8 cellular contexts compared by ENCODE assay signal in the genomic region with DNA sequence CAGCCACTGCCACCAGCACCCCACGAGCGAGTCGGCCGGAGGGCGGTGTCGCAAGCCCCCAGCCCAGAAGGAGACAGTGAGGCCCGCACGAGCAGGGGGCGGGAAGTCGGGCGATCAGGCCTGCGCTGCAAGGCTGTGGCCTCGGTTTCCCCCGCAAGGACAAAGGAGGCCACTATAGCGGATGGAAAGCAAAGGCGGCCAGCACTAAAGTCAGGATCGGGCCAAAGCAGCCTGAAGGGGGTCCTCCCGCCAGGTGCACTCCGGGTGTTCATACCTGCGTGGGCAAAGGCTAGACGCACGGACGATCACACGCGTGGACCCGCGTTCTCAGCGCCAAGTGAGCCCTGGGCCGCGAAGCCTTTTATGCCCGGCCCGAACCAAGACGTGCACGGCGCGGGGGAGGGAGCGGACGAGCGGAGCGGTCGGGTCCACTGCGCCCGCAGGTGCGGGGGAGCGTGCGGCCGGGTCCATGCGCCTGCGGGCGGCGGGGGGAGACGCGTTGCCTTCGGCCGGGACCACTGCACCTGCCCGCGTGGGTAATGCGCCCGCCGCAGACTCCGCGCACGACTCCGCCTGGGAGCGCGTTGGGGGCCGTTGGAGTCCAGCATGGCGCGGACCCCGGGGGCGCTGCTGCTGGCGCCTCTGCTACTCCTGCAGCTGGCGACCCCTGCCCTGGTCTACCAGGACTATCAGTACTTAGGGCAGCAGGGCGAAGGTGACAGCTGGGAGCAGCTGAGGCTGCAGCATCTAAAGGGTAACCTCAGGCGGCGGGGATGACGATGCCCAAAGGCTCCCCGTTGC. TPM values are rescaled to one million over a fixed set of nuclear protein-coding genes. Genes with fewer than 3 reads are reported as not detected.
DNase-seq lines count a peak whose midpoint lies in the region; ATAC-seq lines count a peak whose summit lies in the region.

A gene (minus strand): TSS at position 335 of the 801 bp plus-strand sequence. CDS start 539 bp downstream, outside the sequence.
A gene (plus strand): TSS at position 604 of the 801 bp plus-strand sequence. CDS start 3 bp downstream, at position 607.

- H3K79me2 ChIP-seq in GM23248 (ENCODE audit: insufficient read depth), result peaks cover 1% of the 10 kb centered on the region; the same call in 1 of the 2 replicates

- H3K27me3 ChIP-seq in GM23248 (replicated peaks; ENCODE audit: insufficient read depth) (no peaks in the 10 kb centered on the region), layer of hippocampus (ENCODE audit: control insufficient read depth, insufficient read depth, low read length) (no peaks in the 10 kb centered on the region)

- in situ Hi-C loops in GM23248 (cut with MboI), result no loop called here

- peak within 1 kb of the TSS; percentile 95 for H3K4me2 ChIP-seq in GM23248 (ENCODE audit: unreplicated experiment)

- no peaks in the 10 kb centered on the region for H3K4me1 ChIP-seq in GM23248 (ENCODE audit: insufficient read depth)

- H3F3A ChIP-seq in GM23248 (ENCODE audit: insufficient read depth), result 0 out of 2 replicates have a peak, but pooled peaks cover 13% of the 10 kb centered on the region

- H2AFZ ChIP-seq in GM23248, result peak within 1 kb of the TSS; percentile 92

- H3K36me3 ChIP-seq in GM23248 (ENCODE audit: low read depth), result no peaks in the 10 kb centered on the region

- no peaks in the 10 kb centered on the region for H3K9me2 ChIP-seq in GM23248 (ENCODE audit: insufficient read depth)

- DNase-seq in AG08395 (ENCODE audit: low spot score) (peak; percentile 73), GM23248 (peak; percentile 86), NCI-H2227 (lab: John Stamatoyannopoulos, UW; ENCODE audit: unreplicated experiment) (peak; percentile 89)
- peak; percentile 60 to 74 for DNase-seq in activated CD4-positive, alpha-beta T cell treated with anti-CD3 and anti-CD28 coated beads for 4 hours
- DNase-seq in stimulated activated CD4-positive, alpha-beta T cell treated with anti-CD3 and anti-CD28 coated beads, Interleukin-15, amount 100 ng/mL, for 24 hours, result peak; percentile 90

- H3K4me3 ChIP-seq in GM23248, result peak within 1 kb of the TSS; percentile 83

- no peaks in the 10 kb centered on the region for H3K9me3 ChIP-seq in GM23248 (ENCODE audit: low read depth)

- no peaks in the 10 kb centered on the region for H4K20me1 ChIP-seq in GM23248 (ENCODE audit: insufficient read depth)

- H3K9ac ChIP-seq in GM23248, result peak within 1 kb of the TSS; percentile 83

- H3K27ac ChIP-seq in GM23248 (no peak within 1 kb of the TSS), cingulate gyrus (ENCODE audit: low read depth, low read length) (peak within 1 kb of the TSS; percentile 78), layer of hippocampus (ENCODE audit: low read depth, low read length) (peak within 1 kb of the TSS; percentile 78)

- WGBS in GM23248 (ENCODE audit: low coverage in 1 of 2, low lambda C conversion rate in 2 of 2, missing lambda C conversion rate in 2 of 2), 2 experiments, result 1% methylated on average over 62 to 66 of the region's 78 CpGs

- ATAC-seq in GM19467 (IDR thresholded peaks at IDR 0.05; ENCODE audit: unreplicated experiment), result no peak

RNA-seq across cellular contexts. Expression of the first gene that starts in this region (rescaled TPM):
- 230 TPM in 2 replicates for total RNA-seq in GM23248 (2014; rRNA removed; shearing (Covaris generic))
- 252 TPM in 2 replicates for polyA plus RNA-seq in GM23248 (2016; fragmentation: Nextera tagmentation; extraction: Ambion mirVana)

RNA-seq across cellular contexts. Expression of the second gene that starts in this region (rescaled TPM):
- total RNA-seq in GM23248 (2014; rRNA removed; shearing (Covaris generic)), result not detected in 2 replicates
- polyA plus RNA-seq in GM23248 (2016; fragmentation: Nextera tagmentation; extraction: Ambion mirVana), result 10.8 and 12.5 TPM in 2 replicates
